Comparison of ENCODE assay signal across 1 cellular context in the genomic region with DNA sequence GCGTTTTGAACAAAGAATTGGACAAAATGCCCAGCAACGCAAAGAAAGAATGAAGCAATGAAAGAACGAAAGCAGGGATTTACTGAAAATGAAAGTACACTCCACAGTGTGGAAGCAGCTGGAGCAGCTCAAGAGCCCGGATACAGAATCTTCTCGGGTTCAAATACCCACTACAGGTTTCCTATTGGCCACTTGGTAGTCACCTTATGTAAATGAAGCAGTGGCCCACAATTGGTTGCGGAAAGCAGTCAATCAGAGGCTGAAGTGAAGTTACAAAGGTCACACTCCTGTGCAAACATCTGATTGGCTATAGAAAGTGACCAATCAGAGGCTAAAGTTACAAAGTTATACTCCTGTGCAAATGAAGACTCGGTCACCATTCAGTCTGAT.
TF ChIP-seq lines count a peak whose summit lies in the region.

No MANE protein-coding gene starts in this region.

TF ChIP-seq in HepG2, 621 proteins besides CTCF, POLR2A, EP300 and RAD21 (continued from another document and continues in another):
- TF ChIP-seq, protein P1, sequence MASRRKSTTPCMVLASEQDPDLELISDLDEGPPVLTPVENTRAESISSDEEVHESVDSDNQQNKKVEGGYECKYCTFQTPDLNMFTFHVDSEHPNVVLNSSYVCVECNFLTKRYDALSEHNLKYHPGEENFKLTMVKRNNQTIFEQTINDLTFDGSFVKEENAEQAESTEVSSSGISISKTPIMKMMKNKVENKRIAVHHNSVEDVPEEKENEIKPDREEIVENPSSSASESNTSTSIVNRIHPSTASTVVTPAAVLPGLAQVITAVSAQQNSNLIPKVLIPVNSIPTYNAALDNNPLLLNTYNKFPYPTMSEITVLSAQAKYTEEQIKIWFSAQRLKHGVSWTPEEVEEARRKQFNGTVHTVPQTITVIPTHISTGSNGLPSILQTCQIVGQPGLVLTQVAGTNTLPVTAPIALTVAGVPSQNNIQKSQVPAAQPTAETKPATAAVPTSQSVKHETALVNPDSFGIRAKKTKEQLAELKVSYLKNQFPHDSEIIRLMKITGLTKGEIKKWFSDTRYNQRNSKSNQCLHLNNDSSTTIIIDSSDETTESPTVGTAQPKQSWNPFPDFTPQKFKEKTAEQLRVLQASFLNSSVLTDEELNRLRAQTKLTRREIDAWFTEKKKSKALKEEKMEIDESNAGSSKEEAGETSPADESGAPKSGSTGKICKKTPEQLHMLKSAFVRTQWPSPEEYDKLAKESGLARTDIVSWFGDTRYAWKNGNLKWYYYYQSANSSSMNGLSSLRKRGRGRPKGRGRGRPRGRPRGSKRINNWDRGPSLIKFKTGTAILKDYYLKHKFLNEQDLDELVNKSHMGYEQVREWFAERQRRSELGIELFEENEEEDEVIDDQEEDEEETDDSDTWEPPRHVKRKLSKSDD (CRISPR knock-in tag; IDR thresholded peaks at IDR 0.05; ENCODE audit: low read depth), result no peak
- TF ChIP-seq RARA (CRISPR knock-in tag; IDR thresholded peaks at IDR 0.05) (no peak), POLR2G (IDR thresholded peaks at IDR 0.05; ENCODE audit: low read depth, low read length) (peak; percentile 83), HOXA9 (CRISPR knock-in tag; IDR thresholded peaks at IDR 0.05; ENCODE audit: borderline replicate concordance) (no peak), NRL (CRISPR knock-in tag; IDR thresholded peaks at IDR 0.05; ENCODE audit: borderline replicate concordance) (no peak), ELF4 (CRISPR knock-in tag; IDR thresholded peaks at IDR 0.05; ENCODE audit: borderline replicate concordance) (no peak), WIZ (CRISPR knock-in tag; IDR thresholded peaks at IDR 0.05) (no peak), NPAS2 (CRISPR knock-in tag; IDR thresholded peaks at IDR 0.05; ENCODE audit: borderline replicate concordance) (no peak), ATF1 (CRISPR knock-in tag; IDR thresholded peaks at IDR 0.05) (0 out of 2 replicates have a peak, but pooled peaks have one; percentile 18), ZNF879 (CRISPR knock-in tag; IDR thresholded peaks at IDR 0.05) (no peak), NFIB (CRISPR knock-in tag; IDR thresholded peaks at IDR 0.05; ENCODE audit: borderline replicate concordance) (no peak), ZFP62 (CRISPR knock-in tag; IDR thresholded peaks at IDR 0.05) (no peak), ZNF33A (CRISPR knock-in tag; IDR thresholded peaks at IDR 0.05; ENCODE audit: borderline replicate concordance) (no peak), ZNF552 (CRISPR knock-in tag; IDR thresholded peaks at IDR 0.05; ENCODE audit: borderline replicate concordance) (no peak), RAD51 (IDR thresholded peaks at IDR 0.05; ENCODE audit: borderline replicate concordance) (no peak), ZNF547 (CRISPR knock-in tag; IDR thresholded peaks at IDR 0.05) (no peak), PHF8 (CRISPR knock-in tag; IDR thresholded peaks at IDR 0.05) (no peak), SUZ12 (IDR thresholded peaks at IDR 0.05; ENCODE audit: low read depth, low read length) (no peak), DMAP1 (CRISPR knock-in tag; IDR thresholded peaks at IDR 0.05) (no peak), ZBTB7A (CRISPR knock-in tag; IDR thresholded peaks at IDR 0.05) (no peak), ZSCAN25 (CRISPR knock-in tag; IDR thresholded peaks at IDR 0.05) (no peak), SIN3A (IDR thresholded peaks at IDR 0.05; ENCODE audit: borderline replicate concordance, low read depth, low read length) (0 out of 2 replicates have a peak, but pooled peaks have one; percentile 50), YY1 (IDR thresholded peaks at IDR 0.05; ENCODE audit: insufficient read depth, insufficient replicate concordance, low read depth, low read length) (no peak), FOXA1 (IDR thresholded peaks at IDR 0.05) (no peak), FOXA1 (CRISPR knock-in tag; IDR thresholded peaks at IDR 0.05) (peak; percentile 53; the same call in 1 of the 2 replicates), POLR2AphosphoS5 (IDR thresholded peaks at IDR 0.05; ENCODE audit: low read depth, low read length) (peak; percentile 82), FOXA3 (CRISPR knock-in tag; IDR thresholded peaks at IDR 0.05) (0 out of 2 replicates have a peak, but pooled peaks have one; percentile 9), JARID2 (CRISPR knock-in tag; IDR thresholded peaks at IDR 0.05; ENCODE audit: insufficient replicate concordance) (no peak), CBX2 (IDR thresholded peaks at IDR 0.05; ENCODE audit: low read depth, low read length) (no peak), CBX2 (CRISPR knock-in tag; IDR thresholded peaks at IDR 0.05; ENCODE audit: low read depth) (no peak), HIVEP1 (CRISPR knock-in tag; IDR thresholded peaks at IDR 0.05) (no peak), KDM4B (CRISPR knock-in tag; IDR thresholded peaks at IDR 0.05) (no peak), JUN (CRISPR knock-in tag; IDR thresholded peaks at IDR 0.05) (no peak), MAFK (conservative IDR thresholded peaks at IDR 0.05 in 1 of 2, IDR thresholded peaks at IDR 0.05 in 1 of 2; ENCODE audit: low read length in 2 of 2) (no peak)
- TF ChIP-seq, protein P2, sequence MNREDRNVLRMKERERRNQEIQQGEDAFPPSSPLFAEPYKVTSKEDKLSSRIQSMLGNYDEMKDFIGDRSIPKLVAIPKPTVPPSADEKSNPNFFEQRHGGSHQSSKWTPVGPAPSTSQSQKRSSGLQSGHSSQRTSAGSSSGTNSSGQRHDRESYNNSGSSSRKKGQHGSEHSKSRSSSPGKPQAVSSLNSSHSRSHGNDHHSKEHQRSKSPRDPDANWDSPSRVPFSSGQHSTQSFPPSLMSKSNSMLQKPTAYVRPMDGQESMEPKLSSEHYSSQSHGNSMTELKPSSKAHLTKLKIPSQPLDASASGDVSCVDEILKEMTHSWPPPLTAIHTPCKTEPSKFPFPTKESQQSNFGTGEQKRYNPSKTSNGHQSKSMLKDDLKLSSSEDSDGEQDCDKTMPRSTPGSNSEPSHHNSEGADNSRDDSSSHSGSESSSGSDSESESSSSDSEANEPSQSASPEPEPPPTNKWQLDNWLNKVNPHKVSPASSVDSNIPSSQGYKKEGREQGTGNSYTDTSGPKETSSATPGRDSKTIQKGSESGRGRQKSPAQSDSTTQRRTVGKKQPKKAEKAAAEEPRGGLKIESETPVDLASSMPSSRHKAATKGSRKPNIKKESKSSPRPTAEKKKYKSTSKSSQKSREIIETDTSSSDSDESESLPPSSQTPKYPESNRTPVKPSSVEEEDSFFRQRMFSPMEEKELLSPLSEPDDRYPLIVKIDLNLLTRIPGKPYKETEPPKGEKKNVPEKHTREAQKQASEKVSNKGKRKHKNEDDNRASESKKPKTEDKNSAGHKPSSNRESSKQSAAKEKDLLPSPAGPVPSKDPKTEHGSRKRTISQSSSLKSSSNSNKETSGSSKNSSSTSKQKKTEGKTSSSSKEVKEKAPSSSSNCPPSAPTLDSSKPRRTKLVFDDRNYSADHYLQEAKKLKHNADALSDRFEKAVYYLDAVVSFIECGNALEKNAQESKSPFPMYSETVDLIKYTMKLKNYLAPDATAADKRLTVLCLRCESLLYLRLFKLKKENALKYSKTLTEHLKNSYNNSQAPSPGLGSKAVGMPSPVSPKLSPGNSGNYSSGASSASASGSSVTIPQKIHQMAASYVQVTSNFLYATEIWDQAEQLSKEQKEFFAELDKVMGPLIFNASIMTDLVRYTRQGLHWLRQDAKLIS (CRISPR knock-in tag; IDR thresholded peaks at IDR 0.05), result no peak
- TF ChIP-seq, protein P3, sequence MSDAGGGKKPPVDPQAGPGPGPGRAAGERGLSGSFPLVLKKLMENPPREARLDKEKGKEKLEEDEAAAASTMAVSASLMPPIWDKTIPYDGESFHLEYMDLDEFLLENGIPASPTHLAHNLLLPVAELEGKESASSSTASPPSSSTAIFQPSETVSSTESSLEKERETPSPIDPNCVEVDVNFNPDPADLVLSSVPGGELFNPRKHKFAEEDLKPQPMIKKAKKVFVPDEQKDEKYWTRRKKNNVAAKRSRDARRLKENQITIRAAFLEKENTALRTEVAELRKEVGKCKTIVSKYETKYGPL (CRISPR knock-in tag; IDR thresholded peaks at IDR 0.05), result no peak
- TF ChIP-seq, protein P4, sequence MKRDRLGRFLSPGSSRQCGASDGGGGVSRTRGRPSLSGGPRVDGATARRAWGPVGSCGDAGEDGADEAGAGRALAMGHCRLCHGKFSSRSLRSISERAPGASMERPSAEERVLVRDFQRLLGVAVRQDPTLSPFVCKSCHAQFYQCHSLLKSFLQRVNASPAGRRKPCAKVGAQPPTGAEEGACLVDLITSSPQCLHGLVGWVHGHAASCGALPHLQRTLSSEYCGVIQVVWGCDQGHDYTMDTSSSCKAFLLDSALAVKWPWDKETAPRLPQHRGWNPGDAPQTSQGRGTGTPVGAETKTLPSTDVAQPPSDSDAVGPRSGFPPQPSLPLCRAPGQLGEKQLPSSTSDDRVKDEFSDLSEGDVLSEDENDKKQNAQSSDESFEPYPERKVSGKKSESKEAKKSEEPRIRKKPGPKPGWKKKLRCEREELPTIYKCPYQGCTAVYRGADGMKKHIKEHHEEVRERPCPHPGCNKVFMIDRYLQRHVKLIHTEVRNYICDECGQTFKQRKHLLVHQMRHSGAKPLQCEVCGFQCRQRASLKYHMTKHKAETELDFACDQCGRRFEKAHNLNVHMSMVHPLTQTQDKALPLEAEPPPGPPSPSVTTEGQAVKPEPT (CRISPR knock-in tag; IDR thresholded peaks at IDR 0.05; ENCODE audit: low read depth), result no peak
- TF ChIP-seq, protein P5, sequence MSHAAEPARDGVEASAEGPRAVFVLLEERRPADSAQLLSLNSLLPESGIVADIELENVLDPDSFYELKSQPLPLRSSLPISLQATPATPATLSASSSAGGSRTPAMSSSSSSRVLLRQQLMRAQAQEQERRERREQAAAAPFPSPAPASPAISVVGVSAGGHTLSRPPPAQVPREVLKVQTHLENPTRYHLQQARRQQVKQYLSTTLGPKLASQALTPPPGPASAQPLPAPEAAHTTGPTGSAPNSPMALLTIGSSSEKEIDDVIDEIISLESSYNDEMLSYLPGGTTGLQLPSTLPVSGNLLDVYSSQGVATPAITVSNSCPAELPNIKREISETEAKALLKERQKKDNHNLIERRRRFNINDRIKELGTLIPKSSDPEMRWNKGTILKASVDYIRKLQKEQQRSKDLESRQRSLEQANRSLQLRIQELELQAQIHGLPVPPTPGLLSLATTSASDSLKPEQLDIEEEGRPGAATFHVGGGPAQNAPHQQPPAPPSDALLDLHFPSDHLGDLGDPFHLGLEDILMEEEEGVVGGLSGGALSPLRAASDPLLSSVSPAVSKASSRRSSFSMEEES (CRISPR knock-in tag; IDR thresholded peaks at IDR 0.05), result no peak
- TF ChIP-seq, protein P6, sequence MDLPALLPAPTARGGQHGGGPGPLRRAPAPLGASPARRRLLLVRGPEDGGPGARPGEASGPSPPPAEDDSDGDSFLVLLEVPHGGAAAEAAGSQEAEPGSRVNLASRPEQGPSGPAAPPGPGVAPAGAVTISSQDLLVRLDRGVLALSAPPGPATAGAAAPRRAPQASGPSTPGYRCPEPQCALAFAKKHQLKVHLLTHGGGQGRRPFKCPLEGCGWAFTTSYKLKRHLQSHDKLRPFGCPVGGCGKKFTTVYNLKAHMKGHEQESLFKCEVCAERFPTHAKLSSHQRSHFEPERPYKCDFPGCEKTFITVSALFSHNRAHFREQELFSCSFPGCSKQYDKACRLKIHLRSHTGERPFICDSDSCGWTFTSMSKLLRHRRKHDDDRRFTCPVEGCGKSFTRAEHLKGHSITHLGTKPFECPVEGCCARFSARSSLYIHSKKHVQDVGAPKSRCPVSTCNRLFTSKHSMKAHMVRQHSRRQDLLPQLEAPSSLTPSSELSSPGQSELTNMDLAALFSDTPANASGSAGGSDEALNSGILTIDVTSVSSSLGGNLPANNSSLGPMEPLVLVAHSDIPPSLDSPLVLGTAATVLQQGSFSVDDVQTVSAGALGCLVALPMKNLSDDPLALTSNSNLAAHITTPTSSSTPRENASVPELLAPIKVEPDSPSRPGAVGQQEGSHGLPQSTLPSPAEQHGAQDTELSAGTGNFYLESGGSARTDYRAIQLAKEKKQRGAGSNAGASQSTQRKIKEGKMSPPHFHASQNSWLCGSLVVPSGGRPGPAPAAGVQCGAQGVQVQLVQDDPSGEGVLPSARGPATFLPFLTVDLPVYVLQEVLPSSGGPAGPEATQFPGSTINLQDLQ (CRISPR knock-in tag; IDR thresholded peaks at IDR 0.05), result no peak
- TF ChIP-seq, protein P7, sequence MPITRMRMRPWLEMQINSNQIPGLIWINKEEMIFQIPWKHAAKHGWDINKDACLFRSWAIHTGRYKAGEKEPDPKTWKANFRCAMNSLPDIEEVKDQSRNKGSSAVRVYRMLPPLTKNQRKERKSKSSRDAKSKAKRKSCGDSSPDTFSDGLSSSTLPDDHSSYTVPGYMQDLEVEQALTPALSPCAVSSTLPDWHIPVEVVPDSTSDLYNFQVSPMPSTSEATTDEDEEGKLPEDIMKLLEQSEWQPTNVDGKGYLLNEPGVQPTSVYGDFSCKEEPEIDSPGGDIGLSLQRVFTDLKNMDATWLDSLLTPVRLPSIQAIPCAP (CRISPR knock-in tag; IDR thresholded peaks at IDR 0.05; ENCODE audit: low read depth), result no peak
- TF ChIP-seq, protein P8, sequence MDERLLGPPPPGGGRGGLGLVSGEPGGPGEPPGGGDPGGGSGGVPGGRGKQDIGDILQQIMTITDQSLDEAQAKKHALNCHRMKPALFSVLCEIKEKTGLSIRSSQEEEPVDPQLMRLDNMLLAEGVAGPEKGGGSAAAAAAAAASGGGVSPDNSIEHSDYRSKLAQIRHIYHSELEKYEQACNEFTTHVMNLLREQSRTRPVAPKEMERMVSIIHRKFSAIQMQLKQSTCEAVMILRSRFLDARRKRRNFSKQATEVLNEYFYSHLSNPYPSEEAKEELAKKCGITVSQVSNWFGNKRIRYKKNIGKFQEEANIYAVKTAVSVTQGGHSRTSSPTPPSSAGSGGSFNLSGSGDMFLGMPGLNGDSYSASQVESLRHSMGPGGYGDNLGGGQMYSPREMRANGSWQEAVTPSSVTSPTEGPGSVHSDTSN (CRISPR knock-in tag; IDR thresholded peaks at IDR 0.05), result peak; percentile 90
- TF ChIP-seq, protein P9, sequence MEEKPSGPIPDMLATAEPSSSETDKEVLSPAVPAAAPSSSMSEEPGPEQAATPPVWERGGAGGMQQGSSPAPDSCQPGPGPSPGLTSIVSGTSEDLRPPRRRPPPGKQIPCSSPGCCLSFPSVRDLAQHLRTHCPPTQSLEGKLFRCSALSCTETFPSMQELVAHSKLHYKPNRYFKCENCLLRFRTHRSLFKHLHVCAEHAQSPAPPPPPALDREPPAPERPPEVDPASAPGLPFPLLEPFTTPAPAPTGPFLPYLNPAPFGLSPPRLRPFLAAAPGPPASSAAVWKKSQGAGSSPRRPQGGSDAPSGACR (CRISPR knock-in tag; IDR thresholded peaks at IDR 0.05), result no peak
